ENCODE assay signal across 1 cellular context in genomic region chr5:173973614-173973969, GRCh38.
A peak's percentile ranks its signal among the peaks of the same experiment; 100 is the strongest.
TF ChIP-seq lines count a peak whose summit lies in the region.

No MANE protein-coding gene starts in this region.

TF ChIP-seq in K562, 482 proteins besides CTCF, POLR2A, EP300 and RAD21 (continued from another document and continues in another):
- TF ChIP-seq, protein P1, sequence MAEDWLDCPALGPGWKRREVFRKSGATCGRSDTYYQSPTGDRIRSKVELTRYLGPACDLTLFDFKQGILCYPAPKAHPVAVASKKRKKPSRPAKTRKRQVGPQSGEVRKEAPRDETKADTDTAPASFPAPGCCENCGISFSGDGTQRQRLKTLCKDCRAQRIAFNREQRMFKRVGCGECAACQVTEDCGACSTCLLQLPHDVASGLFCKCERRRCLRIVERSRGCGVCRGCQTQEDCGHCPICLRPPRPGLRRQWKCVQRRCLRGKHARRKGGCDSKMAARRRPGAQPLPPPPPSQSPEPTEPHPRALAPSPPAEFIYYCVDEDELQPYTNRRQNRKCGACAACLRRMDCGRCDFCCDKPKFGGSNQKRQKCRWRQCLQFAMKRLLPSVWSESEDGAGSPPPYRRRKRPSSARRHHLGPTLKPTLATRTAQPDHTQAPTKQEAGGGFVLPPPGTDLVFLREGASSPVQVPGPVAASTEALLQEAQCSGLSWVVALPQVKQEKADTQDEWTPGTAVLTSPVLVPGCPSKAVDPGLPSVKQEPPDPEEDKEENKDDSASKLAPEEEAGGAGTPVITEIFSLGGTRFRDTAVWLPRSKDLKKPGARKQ (CRISPR knock-in tag; IDR thresholded peaks at IDR 0.05): no peak
- TF ChIP-seq LCOR (CRISPR knock-in tag; IDR thresholded peaks at IDR 0.05): 0 out of 2 replicates have a peak, but pooled peaks have one; percentile 9
- TF ChIP-seq MAX (CRISPR knock-in tag; IDR thresholded peaks at IDR 0.05): peak; percentile 27; the same call in 1 of the 2 replicates
- no peak for TF ChIP-seq HDGF (IDR thresholded peaks at IDR 0.05)
- 0 out of 2 replicates have a peak, but pooled peaks have one; percentile 35 for TF ChIP-seq ATF7 (IDR thresholded peaks at IDR 0.05)
- TF ChIP-seq SMAD2 (IDR thresholded peaks at IDR 0.05; ENCODE audit: low read depth, low read length): no peak
- TF ChIP-seq HMGN3 (IDR thresholded peaks at IDR 0.05; ENCODE audit: borderline replicate concordance, extremely low read depth, insufficient read length, low read depth, low read length): no peak
- TF ChIP-seq MYC (IDR thresholded peaks at IDR 0.05; ENCODE audit: low read depth, low read length): peak; percentile 52; the same call in 1 of the 2 replicates
- TF ChIP-seq MYC (CRISPR knock-in tag; IDR thresholded peaks at IDR 0.05; ENCODE audit: borderline replicate concordance, low read depth): no peak
- TF ChIP-seq, protein P2, sequence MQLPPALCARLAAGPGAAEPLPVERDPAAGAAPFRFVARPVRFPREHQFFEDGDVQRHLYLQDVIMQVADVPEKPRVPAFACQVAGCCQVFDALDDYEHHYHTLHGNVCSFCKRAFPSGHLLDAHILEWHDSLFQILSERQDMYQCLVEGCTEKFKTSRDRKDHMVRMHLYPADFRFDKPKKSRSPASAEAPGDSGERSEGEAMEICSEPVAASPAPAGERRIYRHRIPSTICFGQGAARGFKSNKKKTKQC (CRISPR knock-in tag; IDR thresholded peaks at IDR 0.05): peak; percentile 80; the same call in 1 of the 2 replicates
- TF ChIP-seq KDM5B (IDR thresholded peaks at IDR 0.05; ENCODE audit: insufficient replicate concordance, low read depth, low read length): no peak
- TF ChIP-seq ZNF780A (CRISPR knock-in tag; IDR thresholded peaks at IDR 0.05): no peak
- TF ChIP-seq, protein P3, sequence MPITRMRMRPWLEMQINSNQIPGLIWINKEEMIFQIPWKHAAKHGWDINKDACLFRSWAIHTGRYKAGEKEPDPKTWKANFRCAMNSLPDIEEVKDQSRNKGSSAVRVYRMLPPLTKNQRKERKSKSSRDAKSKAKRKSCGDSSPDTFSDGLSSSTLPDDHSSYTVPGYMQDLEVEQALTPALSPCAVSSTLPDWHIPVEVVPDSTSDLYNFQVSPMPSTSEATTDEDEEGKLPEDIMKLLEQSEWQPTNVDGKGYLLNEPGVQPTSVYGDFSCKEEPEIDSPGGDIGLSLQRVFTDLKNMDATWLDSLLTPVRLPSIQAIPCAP (CRISPR knock-in tag; IDR thresholded peaks at IDR 0.05; ENCODE audit: borderline replicate concordance): no peak
- TF ChIP-seq RBM39 (optimal IDR thresholded peaks at IDR 0.05; ENCODE audit: low read depth, low read length): peak; percentile 27
- no peak for TF ChIP-seq HEY1 (CRISPR knock-in tag; IDR thresholded peaks at IDR 0.05; ENCODE audit: borderline replicate concordance)
- no peak for TF ChIP-seq ZNF124 (CRISPR knock-in tag; IDR thresholded peaks at IDR 0.05)
- TF ChIP-seq, protein P4, sequence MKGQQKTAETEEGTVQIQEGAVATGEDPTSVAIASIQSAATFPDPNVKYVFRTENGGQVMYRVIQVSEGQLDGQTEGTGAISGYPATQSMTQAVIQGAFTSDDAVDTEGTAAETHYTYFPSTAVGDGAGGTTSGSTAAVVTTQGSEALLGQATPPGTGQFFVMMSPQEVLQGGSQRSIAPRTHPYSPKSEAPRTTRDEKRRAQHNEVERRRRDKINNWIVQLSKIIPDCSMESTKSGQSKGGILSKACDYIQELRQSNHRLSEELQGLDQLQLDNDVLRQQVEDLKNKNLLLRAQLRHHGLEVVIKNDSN (CRISPR knock-in tag; IDR thresholded peaks at IDR 0.05): peak; percentile 76
- no peak for TF ChIP-seq RBM14 (IDR thresholded peaks at IDR 0.05; ENCODE audit: borderline replicate concordance, insufficient read depth, low read depth, low read length)
- TF ChIP-seq MEIS2 (IDR thresholded peaks at IDR 0.05; ENCODE audit: partially characterized antibody): peak; percentile 36
- TF ChIP-seq, protein P5, sequence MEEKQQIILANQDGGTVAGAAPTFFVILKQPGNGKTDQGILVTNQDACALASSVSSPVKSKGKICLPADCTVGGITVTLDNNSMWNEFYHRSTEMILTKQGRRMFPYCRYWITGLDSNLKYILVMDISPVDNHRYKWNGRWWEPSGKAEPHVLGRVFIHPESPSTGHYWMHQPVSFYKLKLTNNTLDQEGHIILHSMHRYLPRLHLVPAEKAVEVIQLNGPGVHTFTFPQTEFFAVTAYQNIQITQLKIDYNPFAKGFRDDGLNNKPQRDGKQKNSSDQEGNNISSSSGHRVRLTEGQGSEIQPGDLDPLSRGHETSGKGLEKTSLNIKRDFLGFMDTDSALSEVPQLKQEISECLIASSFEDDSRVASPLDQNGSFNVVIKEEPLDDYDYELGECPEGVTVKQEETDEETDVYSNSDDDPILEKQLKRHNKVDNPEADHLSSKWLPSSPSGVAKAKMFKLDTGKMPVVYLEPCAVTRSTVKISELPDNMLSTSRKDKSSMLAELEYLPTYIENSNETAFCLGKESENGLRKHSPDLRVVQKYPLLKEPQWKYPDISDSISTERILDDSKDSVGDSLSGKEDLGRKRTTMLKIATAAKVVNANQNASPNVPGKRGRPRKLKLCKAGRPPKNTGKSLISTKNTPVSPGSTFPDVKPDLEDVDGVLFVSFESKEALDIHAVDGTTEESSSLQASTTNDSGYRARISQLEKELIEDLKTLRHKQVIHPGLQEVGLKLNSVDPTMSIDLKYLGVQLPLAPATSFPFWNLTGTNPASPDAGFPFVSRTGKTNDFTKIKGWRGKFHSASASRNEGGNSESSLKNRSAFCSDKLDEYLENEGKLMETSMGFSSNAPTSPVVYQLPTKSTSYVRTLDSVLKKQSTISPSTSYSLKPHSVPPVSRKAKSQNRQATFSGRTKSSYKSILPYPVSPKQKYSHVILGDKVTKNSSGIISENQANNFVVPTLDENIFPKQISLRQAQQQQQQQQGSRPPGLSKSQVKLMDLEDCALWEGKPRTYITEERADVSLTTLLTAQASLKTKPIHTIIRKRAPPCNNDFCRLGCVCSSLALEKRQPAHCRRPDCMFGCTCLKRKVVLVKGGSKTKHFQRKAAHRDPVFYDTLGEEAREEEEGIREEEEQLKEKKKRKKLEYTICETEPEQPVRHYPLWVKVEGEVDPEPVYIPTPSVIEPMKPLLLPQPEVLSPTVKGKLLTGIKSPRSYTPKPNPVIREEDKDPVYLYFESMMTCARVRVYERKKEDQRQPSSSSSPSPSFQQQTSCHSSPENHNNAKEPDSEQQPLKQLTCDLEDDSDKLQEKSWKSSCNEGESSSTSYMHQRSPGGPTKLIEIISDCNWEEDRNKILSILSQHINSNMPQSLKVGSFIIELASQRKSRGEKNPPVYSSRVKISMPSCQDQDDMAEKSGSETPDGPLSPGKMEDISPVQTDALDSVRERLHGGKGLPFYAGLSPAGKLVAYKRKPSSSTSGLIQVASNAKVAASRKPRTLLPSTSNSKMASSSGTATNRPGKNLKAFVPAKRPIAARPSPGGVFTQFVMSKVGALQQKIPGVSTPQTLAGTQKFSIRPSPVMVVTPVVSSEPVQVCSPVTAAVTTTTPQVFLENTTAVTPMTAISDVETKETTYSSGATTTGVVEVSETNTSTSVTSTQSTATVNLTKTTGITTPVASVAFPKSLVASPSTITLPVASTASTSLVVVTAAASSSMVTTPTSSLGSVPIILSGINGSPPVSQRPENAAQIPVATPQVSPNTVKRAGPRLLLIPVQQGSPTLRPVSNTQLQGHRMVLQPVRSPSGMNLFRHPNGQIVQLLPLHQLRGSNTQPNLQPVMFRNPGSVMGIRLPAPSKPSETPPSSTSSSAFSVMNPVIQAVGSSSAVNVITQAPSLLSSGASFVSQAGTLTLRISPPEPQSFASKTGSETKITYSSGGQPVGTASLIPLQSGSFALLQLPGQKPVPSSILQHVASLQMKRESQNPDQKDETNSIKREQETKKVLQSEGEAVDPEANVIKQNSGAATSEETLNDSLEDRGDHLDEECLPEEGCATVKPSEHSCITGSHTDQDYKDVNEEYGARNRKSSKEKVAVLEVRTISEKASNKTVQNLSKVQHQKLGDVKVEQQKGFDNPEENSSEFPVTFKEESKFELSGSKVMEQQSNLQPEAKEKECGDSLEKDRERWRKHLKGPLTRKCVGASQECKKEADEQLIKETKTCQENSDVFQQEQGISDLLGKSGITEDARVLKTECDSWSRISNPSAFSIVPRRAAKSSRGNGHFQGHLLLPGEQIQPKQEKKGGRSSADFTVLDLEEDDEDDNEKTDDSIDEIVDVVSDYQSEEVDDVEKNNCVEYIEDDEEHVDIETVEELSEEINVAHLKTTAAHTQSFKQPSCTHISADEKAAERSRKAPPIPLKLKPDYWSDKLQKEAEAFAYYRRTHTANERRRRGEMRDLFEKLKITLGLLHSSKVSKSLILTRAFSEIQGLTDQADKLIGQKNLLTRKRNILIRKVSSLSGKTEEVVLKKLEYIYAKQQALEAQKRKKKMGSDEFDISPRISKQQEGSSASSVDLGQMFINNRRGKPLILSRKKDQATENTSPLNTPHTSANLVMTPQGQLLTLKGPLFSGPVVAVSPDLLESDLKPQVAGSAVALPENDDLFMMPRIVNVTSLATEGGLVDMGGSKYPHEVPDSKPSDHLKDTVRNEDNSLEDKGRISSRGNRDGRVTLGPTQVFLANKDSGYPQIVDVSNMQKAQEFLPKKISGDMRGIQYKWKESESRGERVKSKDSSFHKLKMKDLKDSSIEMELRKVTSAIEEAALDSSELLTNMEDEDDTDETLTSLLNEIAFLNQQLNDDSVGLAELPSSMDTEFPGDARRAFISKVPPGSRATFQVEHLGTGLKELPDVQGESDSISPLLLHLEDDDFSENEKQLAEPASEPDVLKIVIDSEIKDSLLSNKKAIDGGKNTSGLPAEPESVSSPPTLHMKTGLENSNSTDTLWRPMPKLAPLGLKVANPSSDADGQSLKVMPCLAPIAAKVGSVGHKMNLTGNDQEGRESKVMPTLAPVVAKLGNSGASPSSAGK (IDR thresholded peaks at IDR 0.05): peak; percentile 73
- TF ChIP-seq NR2C2 (CRISPR knock-in tag; IDR thresholded peaks at IDR 0.05): no peak
- TF ChIP-seq NR2C2 (tag; IDR thresholded peaks at IDR 0.05): no peak
- no peak for TF ChIP-seq C11orf30 (IDR thresholded peaks at IDR 0.05; ENCODE audit: low read depth)
- no peak for TF ChIP-seq CREM (IDR thresholded peaks at IDR 0.05; ENCODE audit: low read depth)
- TF ChIP-seq TSHZ1 (CRISPR knock-in tag; IDR thresholded peaks at IDR 0.05): no peak
- no peak for TF ChIP-seq TAF9B (IDR thresholded peaks at IDR 0.05; ENCODE audit: partially characterized antibody)
- TF ChIP-seq RBFOX2 (IDR thresholded peaks at IDR 0.05; ENCODE audit: low read depth, low read length): peak; percentile 12; the same call in 1 of the 2 replicates
- TF ChIP-seq, protein P6, sequence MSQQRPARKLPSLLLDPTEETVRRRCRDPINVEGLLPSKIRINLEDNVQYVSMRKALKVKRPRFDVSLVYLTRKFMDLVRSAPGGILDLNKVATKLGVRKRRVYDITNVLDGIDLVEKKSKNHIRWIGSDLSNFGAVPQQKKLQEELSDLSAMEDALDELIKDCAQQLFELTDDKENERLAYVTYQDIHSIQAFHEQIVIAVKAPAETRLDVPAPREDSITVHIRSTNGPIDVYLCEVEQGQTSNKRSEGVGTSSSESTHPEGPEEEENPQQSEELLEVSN (IDR thresholded peaks at IDR 0.05; ENCODE audit: borderline replicate concordance in 1 of 2, extremely low read depth in 1 of 2, insufficient read depth in 1 of 2, insufficient read length in 1 of 2, low read depth in 1 of 2, low read length in 1 of 2, poor library complexity in 1 of 2, severe bottlenecking in 1 of 2): peak in 1 of 2 experiments; percentile 9
- TF ChIP-seq E4F1 (CRISPR knock-in tag; IDR thresholded peaks at IDR 0.05; ENCODE audit: borderline replicate concordance): no peak
- no peak for TF ChIP-seq SAFB2 (IDR thresholded peaks at IDR 0.05; ENCODE audit: borderline replicate concordance, low read depth, low read length, severe bottlenecking)
- TF ChIP-seq ZNF23 (CRISPR knock-in tag; IDR thresholded peaks at IDR 0.05): no peak
